In genomic region chr12:122892724-122893123, GRCh38 we compare ENCODE assay signal across 8 cellular contexts. TPM values are rescaled to one million over a fixed set of nuclear protein-coding genes. Genes with fewer than 3 reads are reported as not detected.
DNase-seq lines count a peak whose midpoint lies in the region; ATAC-seq and TF ChIP-seq lines count a peak whose summit lies in the region.
"Not testable (repeated sequence)": the region's sequence is repeated elsewhere in the genome, so short reads cannot be mapped to it uniquely, and the experiment has no call there.

No MANE protein-coding gene starts in this region.

- not testable (repeated sequence) for H3K9me3 Mint-ChIP-seq in CD14-positive monocyte, IgD-negative memory B cell, WTC11

- not testable (repeated sequence) for H3K4me3 ChIP-seq in colonic mucosa; parathyroid adenoma (ENCODE audit: low read depth, low read length); suprapubic skin
- peak overlapping the region in 1 of 10 donors; percentile 4 for H3K4me3 ChIP-seq in heart right ventricle
- peak overlapping the region in 1 of 2 donors; percentile 97 for H3K4me3 ChIP-seq in mucosa of rectum (ENCODE audit: low read length in 2 of 2)

- intact Hi-C loops in CD14-positive monocyte (cut with micrococcal nuclease), result loop anchor here in 1 of 2 donors (5.0 kb wide), 1 partner anchor 55 kb away; no protein-coding TSS in a partner anchor
- intact Hi-C loops in colonic mucosa (cut with DNase I); heart right ventricle (cut with DNase I): not testable (repeated sequence)

- TF ChIP-seq CTCF in CD14-positive monocyte (IDR thresholded peaks at IDR 0.05); WTC11 (IDR thresholded peaks at IDR 0.05); colonic mucosa (IDR thresholded peaks at IDR 0.05); heart right ventricle (IDR thresholded peaks at IDR 0.05); parathyroid adenoma (IDR thresholded peaks at IDR 0.05); suprapubic skin (IDR thresholded peaks at IDR 0.05): not testable (repeated sequence)

- peaks cover 35% of the 10 kb centered on the region for H3K79me2 ChIP-seq in parathyroid adenoma

- not testable (repeated sequence) for TF ChIP-seq EP300 in suprapubic skin (IDR thresholded peaks at IDR 0.05)

- not testable (repeated sequence) for DNase-seq in CD14-positive monocyte (ENCODE audit: low spot score); WTC11 (ENCODE audit: low spot score); colonic mucosa; heart right ventricle; suprapubic skin (ENCODE audit: low spot score in 2 of 2)

- TF ChIP-seq POLR2A in suprapubic skin (IDR thresholded peaks at IDR 0.05), result not testable (repeated sequence)

- not testable (repeated sequence) for ATAC-seq in WTC11, heart right ventricle

- H3K4me3 Mint-ChIP-seq in CD14-positive monocyte, result peak overlapping the region; percentile 37 to 58
- H3K4me3 Mint-ChIP-seq in IgD-negative memory B cell, result peak overlapping the region in 3 of 4 donors; percentile 37 to 95 (median 78)
- peak overlapping the region; percentile 34 for H3K4me3 Mint-ChIP-seq in WTC11

- H3K27ac Mint-ChIP-seq in CD14-positive monocyte (peak overlapping the region; percentile 77 to 94 (median 91)), IgD-negative memory B cell (peak overlapping the region in 2 of 3 donors; percentile 83 to 90), WTC11 (peak overlapping the region; percentile 82; the same call in 1 of the 2 replicates)

- H3K36me3 Mint-ChIP-seq in CD14-positive monocyte, result peaks cover 8 to 17% of the 10 kb centered on the region in 2 donors
- H3K36me3 Mint-ChIP-seq in IgD-negative memory B cell, WTC11: not testable (repeated sequence)

- 97% methylated on average over 9 of the region's 9 CpGs for WGBS in heart right ventricle, 2 donors
- 91% methylated on average over 9 of the region's 9 CpGs for WGBS in suprapubic skin

- not testable (repeated sequence) for H3K36me3 ChIP-seq in colonic mucosa; heart right ventricle; mucosa of rectum (ENCODE audit: control insufficient read depth in 2 of 2, insufficient read depth in 2 of 2, low read length in 2 of 2); parathyroid adenoma (ENCODE audit: control insufficient read depth, insufficient read depth, low read length); suprapubic skin

- H3K27me3 Mint-ChIP-seq in CD14-positive monocyte (ENCODE audit: low read depth in 3 of 3); IgD-negative memory B cell: not testable (repeated sequence)
- H3K27me3 Mint-ChIP-seq in WTC11 (ENCODE audit: low read depth), result peaks cover 74% of the 10 kb centered on the region

- peaks cover 17% of the 10 kb centered on the region for H3K4me1 ChIP-seq in colonic mucosa
- peaks cover 18 to 78% (median 74%) of the 10 kb centered on the region in 9 donors for H3K4me1 ChIP-seq in heart right ventricle
- H3K4me1 ChIP-seq in mucosa of rectum (ENCODE audit: control insufficient read depth in 2 of 2, insufficient read depth in 2 of 2, low read length in 2 of 2), result peaks cover 56 to 71% of the 10 kb centered on the region in 2 donors
- H3K4me1 ChIP-seq in parathyroid adenoma, result peaks cover 46% of the 10 kb centered on the region
- H3K4me1 ChIP-seq in suprapubic skin, result peaks cover 80% of the 10 kb centered on the region

- not testable (repeated sequence) for H3K27me3 ChIP-seq in colonic mucosa; heart right ventricle; mucosa of rectum (ENCODE audit: control insufficient read depth in 2 of 2, insufficient read depth in 2 of 2, low read length in 2 of 2); parathyroid adenoma (ENCODE audit: control insufficient read depth, insufficient read depth, low read length); suprapubic skin

- H3K27ac ChIP-seq in colonic mucosa (peak overlapping the region; percentile 72), heart right ventricle (peak overlapping the region in 8 of 10 donors; percentile 8 to 90 (median 87)), mucosa of rectum (ENCODE audit: low read depth in 2 of 2, low read length in 2 of 2) (peak overlapping the region; percentile 87), parathyroid adenoma (peak overlapping the region; percentile 78), suprapubic skin (peak overlapping the region; percentile 77)

- H3K9me3 ChIP-seq in colonic mucosa; heart right ventricle; mucosa of rectum (ENCODE audit: control insufficient read depth in 2 of 2, low read length in 2 of 2); parathyroid adenoma (ENCODE audit: control insufficient read depth, low read length); suprapubic skin: not testable (repeated sequence)

- H3K4me2 ChIP-seq in parathyroid adenoma (ENCODE audit: low read length), result not testable (repeated sequence)

- H2AFZ ChIP-seq in parathyroid adenoma, result not testable (repeated sequence)

- H3K4me1 Mint-ChIP-seq in CD14-positive monocyte (peaks cover 79% of the 10 kb centered on the region), IgD-negative memory B cell (peaks cover 46 to 72% (median 61%) of the 10 kb centered on the region in 3 donors), WTC11 (peaks cover 63% of the 10 kb centered on the region)

- peak overlapping the region; percentile 43 to 100 for H3K9ac ChIP-seq in colonic mucosa (ENCODE audit: low read depth in 2 of 2, low read length in 2 of 2)
- peak overlapping the region; percentile 14 to 86 for H3K9ac ChIP-seq in mucosa of rectum (ENCODE audit: low read depth in 1 of 2, low read length in 2 of 2)
- H3K9ac ChIP-seq in parathyroid adenoma, result not testable (repeated sequence)

- CTCF ChIA-PET in WTC11 (lab: Charles Lee), result interaction anchor here (1.7 to 1.8 kb wide), 2 partner anchors 13 to 25 kb away, joined by 5 to 12 read pairs; no protein-coding TSS in a partner anchor

- POLR2A ChIA-PET in WTC11 (lab: Charles Lee), result interaction anchor here (1.2 kb wide), 1 partner anchor 18 kb away, joined by 3 read pairs; no protein-coding TSS in a partner anchor

TF ChIP-seq in WTC11, 78 proteins besides CTCF, POLR2A, EP300 and RAD21:
- peak; percentile 66; the same call in 1 of the 2 replicates for TF ChIP-seq ZNF121 (CRISPR knock-in tag; IDR thresholded peaks at IDR 0.05)

RNA-seq across cellular contexts. Expression of gene VPS37B, which starts 3.2 kb away (rescaled TPM):
- polyA plus RNA-seq in CD14-positive monocyte (10 to 100 TPM; 12.3 to 16.4 TPM), IgD-negative memory B cell (48.1 TPM), heart right ventricle (10 to 100 TPM; 16.4 to 26.7 TPM)
- total RNA-seq in WTC11 (2021) (10.4 to 18.1 TPM (median 11.4 TPM) in 3 replicates), colonic mucosa (10 to 100 TPM; 64.8 to 73.5 TPM), heart right ventricle (10 to 100 TPM; 17.6 to 33.2 (median 19.8) TPM), suprapubic skin (10 to 100 TPM; 42.0 to 67.1 (median 63.0) TPM)

RNA-seq across cellular contexts. Expression of gene HIP1R, which starts 57.5 kb away (rescaled TPM):
- under 1 TPM in 1 of 2 donors, not detected in 1; 0.09 TPM for polyA plus RNA-seq in CD14-positive monocyte
- 58.3 TPM for polyA plus RNA-seq in IgD-negative memory B cell
- 22.8 to 45.2 TPM (median 26.8 TPM) in 3 replicates for total RNA-seq in WTC11 (2021)
- total RNA-seq in colonic mucosa, result 10 to 100 TPM; 42.6 to 74.2 TPM
- 10 to 100 TPM; 13.7 to 26.4 (median 17.5) TPM for total RNA-seq in heart right ventricle
- polyA plus RNA-seq in heart right ventricle, result 10 to 100 TPM; 25.9 to 37.7 TPM
- total RNA-seq in suprapubic skin, result 100 to 1,000 TPM; 162 to 289 (median 200) TPM
